1 cellular context compared by ENCODE assay signal in genomic region chr1:192810253-192810880, GRCh38.
TF ChIP-seq lines count a peak whose summit lies in the region.

No MANE protein-coding gene starts in this region.

TF ChIP-seq in HEK293, 187 proteins besides CTCF, POLR2A, EP300 and RAD21 (continued from another document):
- TF ChIP-seq PRDM10 (tag by site-specific recombination; IDR thresholded peaks at IDR 0.05): no peak
